In genomic region chr3:21542656-21543379, GRCh38 we compare ENCODE assay signal across 19 cellular contexts.
DNase-seq lines count a peak whose midpoint lies in the region; ATAC-seq and TF ChIP-seq lines count a peak whose summit lies in the region.
"Had no signal": no experiment of that assay in that cellular context is flagged by ENCODE, and none has a peak within 500 bp of the region (broad histone marks: within the 10 kb centered on the region; RNA-seq: fewer than 3 reads in every experiment).

No MANE protein-coding gene starts in this region.

- H3K27ac ChIP-seq in GM23338 (ENCODE audit: low read depth), result peak overlapping the region; percentile 91
- no peak overlapping the region for H3K27ac ChIP-seq in testis
- H3K27ac ChIP-seq in Karpas-422 (ENCODE audit: low read length), result no peak overlapping the region
- no peak overlapping the region for H3K27ac ChIP-seq in uterus

- H3K9me3 ChIP-seq in NT2/D1 (ENCODE audit: insufficient read depth, low read length) (no peaks in the 10 kb centered on the region; the same call in 1 of the 2 replicates), testis (no peaks in the 10 kb centered on the region), Karpas-422 (ENCODE audit: low read length) (no peaks in the 10 kb centered on the region), uterus (no peaks in the 10 kb centered on the region)

- H3K36me3 ChIP-seq in GM23338 (ENCODE audit: insufficient read depth), result no peaks in the 10 kb centered on the region
- peaks cover 7% of the 10 kb centered on the region for H3K36me3 ChIP-seq in NT2/D1 (ENCODE audit: insufficient read depth, insufficient read length, low read length)
- no peaks in the 10 kb centered on the region for H3K36me3 ChIP-seq in testis (ENCODE audit: low read depth, missing control alignments)
- H3K36me3 ChIP-seq in Karpas-422 (ENCODE audit: insufficient read depth, low read length), result no peaks in the 10 kb centered on the region
- no peaks in the 10 kb centered on the region for H3K36me3 ChIP-seq in uterus

- H3K4me3 ChIP-seq in GM23338 (peak overlapping the region; percentile 20), NT2/D1 (ENCODE audit: insufficient read length, low read depth) (peak overlapping the region; percentile 72), iPS-11a (ENCODE audit: low read depth, low read length) (peak overlapping the region; percentile 15), testis (peak overlapping the region; percentile 33 to 44), Karpas-422 (ENCODE audit: low read length) (no peak overlapping the region), uterus (no peak overlapping the region)
- H3K4me3 ChIP-seq: GM12878 had no signal

- H3K4me2 ChIP-seq in GM23338, result peak overlapping the region; percentile 28
- H3K4me2 ChIP-seq in Karpas-422 (ENCODE audit: low read depth, low read length, poor library complexity, severe bottlenecking), result no peak overlapping the region

- H3K4me1 Mint-ChIP-seq in GM23338, result peaks cover 29% of the 10 kb centered on the region

- H3K9me2 ChIP-seq in GM23338 (ENCODE audit: insufficient read depth) (no peaks in the 10 kb centered on the region), Karpas-422 (replicated peaks; ENCODE audit: insufficient read depth, low read length) (no peaks in the 10 kb centered on the region)

- intact Hi-C loops in testis (cut with DNase I; ENCODE audit: low total_unique reads) (no loop called here), uterus (cut with DNase I; ENCODE audit: low total_unique reads) (no loop called here)

- peaks cover 2% of the 10 kb centered on the region for H3K27me3 Mint-ChIP-seq in GM23338 (ENCODE audit: insufficient read depth, low read depth, poor library complexity)

- peak overlapping the region; percentile 97 for H3K27ac Mint-ChIP-seq in GM23338
- H3K27ac Mint-ChIP-seq: CD8-positive, alpha-beta T cell; HFFc6 had no signal

- H3K4me1 ChIP-seq in GM23338 (ENCODE audit: insufficient read depth) (peaks cover 26% of the 10 kb centered on the region), NT2/D1 (ENCODE audit: insufficient read depth, insufficient read length) (peaks cover 4% of the 10 kb centered on the region), testis (no peaks in the 10 kb centered on the region), Karpas-422 (ENCODE audit: low read length) (no peaks in the 10 kb centered on the region), uterus (no peaks in the 10 kb centered on the region)

- ATAC-seq in GM23338 (peak; percentile 55), HG03442 (IDR thresholded peaks at IDR 0.05; ENCODE audit: unreplicated experiment) (no peak)
- ATAC-seq: CD8-positive, alpha-beta T cell; GM12878 had no signal

- no peaks in the 10 kb centered on the region for H3K36me3 Mint-ChIP-seq in GM23338 (ENCODE audit: low read depth)
- H3K36me3 Mint-ChIP-seq: CD8-positive, alpha-beta T cell had no signal

- no peaks in the 10 kb centered on the region for H3F3A ChIP-seq in GM23338 (replicated peaks; ENCODE audit: low read depth)

- H3K4me3 Mint-ChIP-seq in GM23338, result peak overlapping the region; percentile 61; the same call in 2 of the 3 replicates
- H3K4me3 Mint-ChIP-seq: CD8-positive, alpha-beta T cell; HFFc6 had no signal

- WGBS in testis, 2 donors, result 62 to 81% methylated on average over 29 of the region's 29 CpGs

- H2AFZ ChIP-seq in GM23338 (peak overlapping the region; percentile 53; the same call in 1 of the 2 replicates), Karpas-422 (ENCODE audit: low read length) (no peak overlapping the region)

- no peak for TF ChIP-seq POLR2A in testis (IDR thresholded peaks at IDR 0.05)
- no peak for TF ChIP-seq POLR2A in uterus (IDR thresholded peaks at IDR 0.05)

- H3K9ac ChIP-seq in NT2/D1 (ENCODE audit: insufficient read length, low read depth), result peak overlapping the region; percentile 74
- no peak overlapping the region for H3K9ac ChIP-seq in Karpas-422 (ENCODE audit: low read length)

- H4K20me1 ChIP-seq in GM23338 (replicated peaks; ENCODE audit: insufficient read depth), result no peaks in the 10 kb centered on the region
- no peaks in the 10 kb centered on the region for H4K20me1 ChIP-seq in Karpas-422 (ENCODE audit: insufficient read depth, low read depth, low read length)

- H3K79me2 ChIP-seq in GM23338 (replicated peaks; ENCODE audit: insufficient read depth), result peaks cover 9% of the 10 kb centered on the region; the same call in 1 of the 2 replicates
- H3K79me2 ChIP-seq in Karpas-422 (ENCODE audit: low read length), result no peaks in the 10 kb centered on the region

- DNase-seq in GM23338 (ENCODE audit: low spot score) (peak; percentile 36), NT2/D1 (ENCODE audit: low read depth, low spot score) (no peak), testis (peak; percentile 67), Karpas-422 (no peak), uterus (no peak)
- DNase-seq: ACHN; CD8-positive, alpha-beta T cell; DMS79; GDM1; GOT3; HFFc6; NCI-H1417; NCI-H187 treated with DMSO at 0.1 percent for 48 hours; NCI-H69; RPMI8226; SIG-M5 had no signal

- H3K27me3 ChIP-seq in GM23338 (ENCODE audit: insufficient read depth) (no peaks in the 10 kb centered on the region), NT2/D1 (ENCODE audit: insufficient read depth, insufficient read length) (no peaks in the 10 kb centered on the region), testis (no peaks in the 10 kb centered on the region), Karpas-422 (ENCODE audit: low read length) (no peaks in the 10 kb centered on the region), uterus (no peaks in the 10 kb centered on the region)

- TF ChIP-seq CTCF in GM23338 (conservative IDR thresholded peaks at IDR 0.05; ENCODE audit: low read depth in 2 of 2), result no peak
- TF ChIP-seq CTCF in testis (IDR thresholded peaks at IDR 0.05), result no peak
- TF ChIP-seq CTCF in uterus (IDR thresholded peaks at IDR 0.05), result no peak

- H3K9me3 Mint-ChIP-seq in GM23338, result peaks cover 7% of the 10 kb centered on the region; the same call in 1 of the 3 replicates
- H3K9me3 Mint-ChIP-seq: HFFc6 had no signal

TF ChIP-seq in GM23338, 12 proteins besides CTCF, POLR2A, EP300 and RAD21 (continues in another document):
- TF ChIP-seq JUNB (IDR thresholded peaks at IDR 0.05; ENCODE audit: unreplicated experiment) (no peak), ETS1 (IDR thresholded peaks at IDR 0.05) (no peak), STAT1 (IDR thresholded peaks at IDR 0.05; ENCODE audit: unreplicated experiment) (no peak), ZNF114 (CRISPR knock-in tag; IDR thresholded peaks at IDR 0.05) (no peak), CREB1 (CRISPR knock-in tag; IDR thresholded peaks at IDR 0.05; ENCODE audit: low read depth) (no peak)

Comparison
In these comparisons a context has a peak if more than half of its experiments do, and no peak if none do; other contexts are left out.
1. DNase-seq: peak in GM23338 (single experiment) and testis (single experiment); none in NT2/D1 (single experiment), Karpas-422 (single experiment) and uterus (0 of 2).
2. H3K4me3 ChIP-seq: peak in GM23338 (single experiment), NT2/D1 (single experiment), iPS-11a (single experiment) and testis (2 of 2); none in Karpas-422 (single experiment) and uterus (0 of 2).